Comparison of ENCODE assay signal across 9 cellular contexts in the genomic region with DNA sequence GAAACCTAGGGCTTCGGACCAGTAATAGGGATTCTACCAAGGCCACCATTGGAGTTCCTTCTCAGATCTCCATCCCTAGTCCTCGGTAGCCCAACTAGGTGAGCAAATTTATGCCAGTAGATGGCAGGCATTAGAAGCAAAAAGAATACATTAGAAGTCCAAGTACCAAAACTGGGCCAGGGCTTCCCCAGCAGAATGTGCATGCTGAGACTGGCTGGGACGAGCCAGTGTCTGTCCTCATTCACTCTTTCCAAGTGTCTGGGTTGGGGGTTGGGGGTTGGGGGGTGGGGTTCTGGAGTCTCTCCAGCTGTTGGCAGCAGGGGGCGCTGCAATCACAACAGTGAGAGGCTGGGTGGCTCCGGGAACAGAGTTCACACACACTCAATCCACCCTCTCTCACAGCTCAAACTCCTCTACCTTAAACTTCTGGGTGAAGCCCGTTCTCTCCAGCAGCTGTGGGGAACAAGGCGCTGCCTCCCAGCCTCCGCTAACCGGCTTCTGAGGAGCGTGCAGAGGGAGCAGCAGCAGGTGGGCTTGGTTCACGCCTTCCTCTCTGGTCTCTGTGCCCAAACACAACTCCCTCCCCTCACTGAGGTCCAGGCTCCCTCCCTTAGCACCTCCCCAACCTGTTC. TPM values are rescaled to one million over a fixed set of nuclear protein-coding genes. Genes with fewer than 3 reads are reported as not detected.
DNase-seq lines count a peak whose midpoint lies in the region; ATAC-seq, FAIRE-seq and TF ChIP-seq lines count a peak whose summit lies in the region.
"Had no signal": no experiment of that assay in that cellular context is flagged by ENCODE, and none has a peak within 500 bp of the region (broad histone marks: within the 10 kb centered on the region; RNA-seq: fewer than 3 reads in every experiment).

No MANE protein-coding gene starts in this region.

- H3K27me3 Mint-ChIP-seq in T-cell: peaks cover 7 to 12% of the 10 kb centered on the region in 2 donors
- peaks cover 17% of the 10 kb centered on the region for H3K27me3 Mint-ChIP-seq in MCF 10A (ENCODE audit: insufficient read depth, unreplicated experiment)

- in situ Hi-C loops in IMR-90 (cut with MboI; ENCODE audit: low sequenced_read_pairs): loop anchor here (5.0 to 10.0 kb wide), 2 partner anchors 320 to 388 kb away; no protein-coding TSS in a partner anchor

- H2AFZ ChIP-seq in IMR-90 (replicated peaks; ENCODE audit: low read length, poor library complexity): peak overlapping the region; percentile 96

- ATAC-seq in IMR-90 (ENCODE audit: low read depth) (peak; percentile 90), T-cell (replicated peaks in 1 of 4) (peak in 3 of 4 experiments; percentile 22 to 64 (median 28)), HG03520 (IDR thresholded peaks at IDR 0.05; ENCODE audit: unreplicated experiment) (no peak)

- CTCF ChIA-PET in IMR-90 (lab: Yijun Ruan, JAX): interaction anchor here (0.6 to 1.5 kb wide), 9 partner anchors 9 to 321 kb away, joined by 3 to 7 read pairs (median 4); no protein-coding TSS in a partner anchor
- CTCF ChIA-PET in T-cell (lab: Charles Lee): interaction anchor here in 1 of 2 donors (0.6 kb wide), 1 partner anchor 26 kb away, joined by 3 read pairs; no protein-coding TSS in a partner anchor
- CTCF ChIA-PET in MCF 10A (lab: Yijun Ruan, JAX): interaction anchor here (0.5 to 6.8 kb wide), 45 partner anchors 8 to 1129 kb away, joined by 3 to 42 read pairs (median 4); a partner anchor contains a TSS

- peak overlapping the region; percentile 62; the same call in 1 of the 2 replicates for H3K23ac ChIP-seq in IMR-90 (ENCODE audit: low read depth, low read length)

- no peak overlapping the region for H3K56ac ChIP-seq in IMR-90 (ENCODE audit: extremely low read depth, insufficient read depth, low read length)

- no peak overlapping the region for H3K4me3 Mint-ChIP-seq in T-cell
- H3K4me3 Mint-ChIP-seq in MCF 10A (ENCODE audit: unreplicated experiment): no peak overlapping the region
- H3K4me3 Mint-ChIP-seq: stimulated activated naive CD8-positive, alpha-beta T cell treated with anti-CD3 and anti-CD28 coated beads, Interleukin-15, Interleukin-2, amounts not matched to agents 100 ng/mL and 50 ng/mL, for 24 hours had no signal

- H4K8ac ChIP-seq in IMR-90 (ENCODE audit: low read depth in 2 of 2, low read length in 2 of 2): peak overlapping the region; percentile 90 to 94

- H3K4ac ChIP-seq in IMR-90 (ENCODE audit: low read depth, low read length): peak overlapping the region; percentile 92

- no peaks in the 10 kb centered on the region for H4K20me1 ChIP-seq in IMR-90 (ENCODE audit: insufficient read depth, low read length)

- H3K9ac ChIP-seq in IMR-90 (ENCODE audit: low read depth, low read length) (peak overlapping the region; percentile 62), kidney (ENCODE audit: low read length in 2 of 2) (no peak overlapping the region)

- TF ChIP-seq RAD21 in IMR-90 (IDR thresholded peaks at IDR 0.05; ENCODE audit: low read length): peak; percentile 72

- H3K18ac ChIP-seq in IMR-90 (ENCODE audit: low read depth, low read length): peak overlapping the region; percentile 66

- peak overlapping the region; percentile 26 for H3K27ac ChIP-seq in IMR-90 (ENCODE audit: insufficient read depth, low read length)
- H3K27ac ChIP-seq in kidney (ENCODE audit: low read depth in 2 of 2, low read length in 2 of 2): no peak overlapping the region
- no peak overlapping the region for H3K27ac ChIP-seq in uterus

- peak overlapping the region; percentile 61 for H4K5ac ChIP-seq in IMR-90 (ENCODE audit: low read depth, low read length)

- H3K27ac Mint-ChIP-seq in T-cell (no peak overlapping the region), MCF 10A (ENCODE audit: low read depth, unreplicated experiment) (no peak overlapping the region)
- H3K27ac Mint-ChIP-seq: stimulated activated naive CD8-positive, alpha-beta T cell treated with anti-CD3 and anti-CD28 coated beads, Interleukin-15, Interleukin-2, amounts not matched to agents 100 ng/mL and 50 ng/mL, for 24 hours had no signal

- H2AK5ac ChIP-seq in IMR-90 (ENCODE audit: low read depth, low read length): peak overlapping the region; percentile 91

- H3K4me1 ChIP-seq in IMR-90 (ENCODE audit: control insufficient read depth, insufficient read depth, low read length) (peaks cover 5% of the 10 kb centered on the region), kidney (ENCODE audit: control insufficient read depth in 1 of 2, insufficient read depth in 1 of 2, low read depth in 1 of 2, low read length in 2 of 2) (no peaks in the 10 kb centered on the region), uterus (no peaks in the 10 kb centered on the region)

- H3K9me3 ChIP-seq in IMR-90 (ENCODE audit: control insufficient read depth, insufficient read depth, low read length): no peaks in the 10 kb centered on the region
- no peaks in the 10 kb centered on the region for H3K9me3 ChIP-seq in kidney (ENCODE audit: control insufficient read depth in 1 of 2, low read length in 2 of 2)
- no peaks in the 10 kb centered on the region for H3K9me3 ChIP-seq in uterus

- TF ChIP-seq CTCF in IMR-90 (conservative IDR thresholded peaks at IDR 0.05; ENCODE audit: low read depth, low read length) (peak; percentile 56), MCF 10A (IDR thresholded peaks at IDR 0.05; ENCODE audit: unreplicated experiment) (peak; percentile 81), kidney (IDR thresholded peaks at IDR 0.05; ENCODE audit: borderline replicate concordance, extremely low read depth, insufficient read depth) (peak; percentile 21), uterus (IDR thresholded peaks at IDR 0.05) (no peak)

- intact Hi-C loops in IMR-90 (cut with micrococcal nuclease) (loop anchor here (1.0 to 10.0 kb wide), 6 partner anchors 87 to 387 kb away; no protein-coding TSS in a partner anchor), MCF 10A (cut with micrococcal nuclease) (loop anchor here (1.0 to 5.0 kb wide), 5 partner anchors 74 to 386 kb away; no protein-coding TSS in a partner anchor), kidney (cut with DNase I) (no loop called here), uterus (cut with DNase I; ENCODE audit: low total_unique reads) (no loop called here)

- H3K4me2 ChIP-seq in IMR-90 (ENCODE audit: low read depth, low read length): 0 out of 2 replicates have a peak overlapping the region, but pooled peaks have one; percentile 16

- H3K4me3 ChIP-seq in IMR-90 (ENCODE audit: insufficient read depth, low read depth, low read length) (no peak overlapping the region), kidney (ENCODE audit: low read length in 2 of 2) (no peak overlapping the region), uterus (no peak overlapping the region)

- H3K27me3 ChIP-seq in IMR-90 (ENCODE audit: control insufficient read depth, insufficient read depth, low read length) (peaks cover 2% of the 10 kb centered on the region; the same call in 1 of the 2 replicates), uterus (no peaks in the 10 kb centered on the region)

- H2BK20ac ChIP-seq in IMR-90 (ENCODE audit: low read depth, low read length): peak overlapping the region; percentile 99

- H2BK15ac ChIP-seq in IMR-90 (ENCODE audit: low read depth, low read length): peak overlapping the region; percentile 97; the same call in 2 of the 3 replicates

- WGBS in IMR-90 (ENCODE audit: extremely low coverage in 2 of 2, insufficient read length in 1 of 2), 2 experiments: 23% methylated on average over 6 of the region's 11 CpGs; no CpG with 5 or more reads in 1 of the 2 experiments

- dilution Hi-C loops in IMR-90 (cut with HindIII; ENCODE audit: low sequenced_read_pairs, unreplicated experiment): no loop called here

- H2BK5ac ChIP-seq in IMR-90 (ENCODE audit: low read depth, low read length, poor library complexity, severe bottlenecking): peak overlapping the region; percentile 69

- no peaks in the 10 kb centered on the region for H3K9me3 Mint-ChIP-seq in T-cell
- H3K9me3 Mint-ChIP-seq in MCF 10A (ENCODE audit: unreplicated experiment): no peaks in the 10 kb centered on the region
- H3K9me3 Mint-ChIP-seq: stimulated activated naive CD8-positive, alpha-beta T cell treated with anti-CD3 and anti-CD28 coated beads, Interleukin-15, Interleukin-2, amounts not matched to agents 100 ng/mL and 50 ng/mL, for 24 hours had no signal

- BruUV-seq in IMR-90 (replicated peaks; lab: Mats Ljungman, UMichigan) (no TSS peak), MCF 10A (replicated peaks; lab: Mats Ljungman, UMichigan) (no TSS peak)

- H3K36me3 Mint-ChIP-seq in T-cell (no peaks in the 10 kb centered on the region), MCF 10A (ENCODE audit: insufficient read depth, unreplicated experiment) (no peaks in the 10 kb centered on the region)

- TF ChIP-seq POLR2A in IMR-90 (IDR thresholded peaks at IDR 0.05; ENCODE audit: low read depth, low read length): no peak
- no peak for TF ChIP-seq POLR2A in uterus (IDR thresholded peaks at IDR 0.05)

- H4K91ac ChIP-seq in IMR-90 (ENCODE audit: insufficient read depth, low read depth, low read length): peak overlapping the region; percentile 96

- H3K79me1 ChIP-seq in IMR-90 (ENCODE audit: low read depth in 1 of 2, low read length in 2 of 2): no peaks in the 10 kb centered on the region

- no peak for FAIRE-seq in kidney (lab: Jason Lieb, UNC)

- peak overlapping the region; percentile 97 for H2BK120ac ChIP-seq in IMR-90 (ENCODE audit: low read depth, low read length)

- peak overlapping the region; percentile 69; the same call in 1 of the 2 replicates for H3K14ac ChIP-seq in IMR-90 (replicated peaks; ENCODE audit: low read depth, low read length)

- 0 out of 2 replicates have a peak, but pooled peaks cover 3% of the 10 kb centered on the region for H3K9me1 ChIP-seq in IMR-90 (ENCODE audit: insufficient read depth, low read length)

- POLR2A ChIA-PET in IMR-90 (lab: Charles Lee; ENCODE audit: unreplicated experiment) (interaction anchor here (0.6 kb wide), 1 partner anchor 130 kb away, joined by 3 read pairs; no protein-coding TSS in a partner anchor), T-cell (lab: Charles Lee) (no interaction called here), MCF 10A (lab: Yijun Ruan, JAX) (interaction anchor here (0.8 to 1.8 kb wide), 4 partner anchors 17 to 311 kb away, joined by 3 to 6 read pairs (median 4); no protein-coding TSS in a partner anchor)

- H3K36me3 ChIP-seq in IMR-90 (ENCODE audit: control insufficient read depth, insufficient read depth, low read length): no peaks in the 10 kb centered on the region
- H3K36me3 ChIP-seq in kidney (ENCODE audit: control insufficient read depth in 1 of 2, insufficient read depth in 2 of 2, low read length in 2 of 2): no peaks in the 10 kb centered on the region
- H3K36me3 ChIP-seq in uterus: no peaks in the 10 kb centered on the region

- no peaks in the 10 kb centered on the region for H3K4me1 Mint-ChIP-seq in T-cell
- peaks cover 6% of the 10 kb centered on the region for H3K4me1 Mint-ChIP-seq in MCF 10A (ENCODE audit: insufficient read depth, unreplicated experiment)

- DNase-seq in D341Med (ENCODE audit: low spot score): peak; percentile 83
- DNase-seq in IMR-90: peak; percentile 73
- DNase-seq in T-cell: peak in 18 of 34 experiments; percentile 8 to 47 (median 28)
- peak; percentile 63 for DNase-seq in MCF 10A (ENCODE audit: unreplicated experiment)
- DNase-seq in kidney: no peak
- DNase-seq in stimulated activated CD8-positive, alpha-beta memory T cell treated with anti-CD3 and anti-CD28 coated beads, Interleukin-2, amount 100 ng/mL, for 48 hours (ENCODE audit: low read depth in 2 of 2): peak; percentile 57 to 58
- no peak for DNase-seq in uterus

- H2AK9ac ChIP-seq in IMR-90 (replicated peaks; ENCODE audit: low read depth, low read length, poor library complexity): peak overlapping the region; percentile 83

RNA-seq across cellular contexts. Expression of a gene that starts 57.5 kb away (rescaled TPM):
- not detected in 2 replicates for total RNA-seq in IMR-90 (2012; rRNA removed)
- not detected in 2 replicates for polyA plus RNA-seq in IMR-90 (2012; rRNA removed)
- polyA plus RNA-seq in IMR-90 (2012; cell fraction: cytosol; rRNA removed): not detected in 2 replicates
- not detected in 2 replicates for polyA plus RNA-seq in IMR-90 (2012; cell fraction: nucleus; rRNA removed; ENCODE audit: low replicate concordance)
- not detected for total RNA-seq in T-cell
- not detected in 2 replicates for total RNA-seq in MCF 10A (2022)
- total RNA-seq in kidney: not detected
- not detected for polyA plus RNA-seq in kidney (ENCODE audit: insufficient read depth, low read depth, low replicate concordance)
- not detected for total RNA-seq in uterus

RNA-seq across cellular contexts. Expression of a gene that starts 59.9 kb away (rescaled TPM):
- not detected in 2 replicates for total RNA-seq in IMR-90 (2012; rRNA removed)
- polyA plus RNA-seq in IMR-90 (2012; rRNA removed): not detected in 2 replicates
- polyA plus RNA-seq in IMR-90 (2012; cell fraction: cytosol; rRNA removed): not detected in 2 replicates
- not detected in 2 replicates for polyA plus RNA-seq in IMR-90 (2012; cell fraction: nucleus; rRNA removed; ENCODE audit: low replicate concordance)
- total RNA-seq in T-cell: not detected
- total RNA-seq in MCF 10A (2022): not detected in 2 replicates
- not detected for total RNA-seq in kidney
- not detected for polyA plus RNA-seq in kidney (ENCODE audit: insufficient read depth, low read depth, low replicate concordance)
- total RNA-seq in uterus: 1 to 10 TPM in 2 of 4 donors, under 1 TPM in 1, not detected in 1; 0.88 to 2.7 (median 2.6) TPM

Comparison
In these comparisons a context has a peak if more than half of its experiments do, and no peak if none do; other contexts are left out.
1. DNase-seq: peak in D341Med (single experiment), IMR-90 (single experiment), T-cell (18 of 34), MCF 10A (single experiment) and stimulated activated CD8-positive, alpha-beta memory T cell treated with anti-CD3 and anti-CD28 coated beads, Interleukin-2, amount 100 ng/mL, for 48 hours (2 of 2); none in kidney (single experiment) and uterus (0 of 2).
2. CTCF ChIP-seq: peak in IMR-90 (single experiment), MCF 10A (single experiment) and kidney (single experiment); none in uterus (0 of 4).
3. POLR2A ChIA-PET loops: an anchor here in IMR-90 (0.6 kb wide) and MCF 10A (0.8 to 1.8 kb wide); none called in T-cell.
4. intact Hi-C loops: an anchor here in IMR-90 (1.0 to 10.0 kb wide) and MCF 10A (1.0 to 5.0 kb wide); none called in kidney and uterus.